In the genomic region with DNA sequence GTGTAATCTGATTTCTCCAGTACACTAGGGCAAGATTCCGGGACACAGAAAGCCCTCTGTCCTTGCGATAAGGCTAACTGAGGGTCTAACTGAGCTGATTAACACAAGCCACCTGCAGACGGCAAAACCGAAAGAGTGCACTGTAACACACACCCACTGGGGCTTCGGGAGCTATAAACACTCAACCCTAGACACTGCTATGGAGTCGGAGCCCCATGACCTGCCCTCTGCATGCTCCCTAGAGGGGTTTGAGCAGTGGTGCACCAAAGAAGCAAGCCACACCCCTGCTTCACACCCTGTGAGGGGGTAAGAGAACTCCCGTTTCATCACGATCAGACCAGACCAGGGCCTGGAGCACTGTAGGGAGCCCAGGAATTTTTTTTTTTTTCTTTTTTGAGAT, we compare ENCODE assay signal across 3 cellular contexts.
TF ChIP-seq lines count a peak whose summit lies in the region.

No MANE protein-coding gene starts in this region.

TF ChIP-seq in HepG2, 621 proteins besides CTCF, POLR2A, EP300 and RAD21:
- TF ChIP-seq HOXA5 (CRISPR knock-in tag; IDR thresholded peaks at IDR 0.05) (no peak), ZNF232 (CRISPR knock-in tag; IDR thresholded peaks at IDR 0.05; ENCODE audit: borderline replicate concordance) (no peak), MED8 (CRISPR knock-in tag; IDR thresholded peaks at IDR 0.05; ENCODE audit: insufficient replicate concordance) (no peak), ETS1 (CRISPR knock-in tag; IDR thresholded peaks at IDR 0.05) (no peak), SRY (CRISPR knock-in tag; IDR thresholded peaks at IDR 0.05) (no peak)

TF ChIP-seq in GM12878, 131 proteins besides CTCF, POLR2A, EP300 and RAD21:
- no peak for TF ChIP-seq EGR1 (IDR thresholded peaks at IDR 0.05; ENCODE audit: borderline replicate concordance in 1 of 2, low read depth in 2 of 2, low read length in 2 of 2)
- TF ChIP-seq SMAD1 (IDR thresholded peaks at IDR 0.05; ENCODE audit: low read depth, partially characterized antibody): no peak
- TF ChIP-seq DPF2 (IDR thresholded peaks at IDR 0.05): no peak
- no peak for TF ChIP-seq MYC (IDR thresholded peaks at IDR 0.05; ENCODE audit: insufficient read depth, insufficient read length, insufficient replicate concordance, low read length, severe bottlenecking)
- no peak for TF ChIP-seq GATAD2B (conservative IDR thresholded peaks at IDR 0.05; ENCODE audit: low read depth)
- TF ChIP-seq CEBPZ (IDR thresholded peaks at IDR 0.05; ENCODE audit: low read depth, low read length): no peak

TF ChIP-seq in H1, 55 proteins besides CTCF, POLR2A, EP300 and RAD21:
- TF ChIP-seq SIRT6 (IDR thresholded peaks at IDR 0.05; ENCODE audit: low read length) (no peak), BACH1 (IDR thresholded peaks at IDR 0.05; ENCODE audit: low read length) (no peak), KDM1A (IDR thresholded peaks at IDR 0.05; ENCODE audit: borderline replicate concordance, low read length) (no peak), MAX (IDR thresholded peaks at IDR 0.05) (no peak), RFX5 (IDR thresholded peaks at IDR 0.05; ENCODE audit: borderline replicate concordance, low read depth, low read length) (no peak), TEAD4 (IDR thresholded peaks at IDR 0.05; ENCODE audit: low read depth, low read length) (no peak), CBX5 (IDR thresholded peaks at IDR 0.05; ENCODE audit: low read depth, low read length) (no peak), SP2 (IDR thresholded peaks at IDR 0.05; ENCODE audit: low read length) (no peak)
- TF ChIP-seq, protein P1, sequence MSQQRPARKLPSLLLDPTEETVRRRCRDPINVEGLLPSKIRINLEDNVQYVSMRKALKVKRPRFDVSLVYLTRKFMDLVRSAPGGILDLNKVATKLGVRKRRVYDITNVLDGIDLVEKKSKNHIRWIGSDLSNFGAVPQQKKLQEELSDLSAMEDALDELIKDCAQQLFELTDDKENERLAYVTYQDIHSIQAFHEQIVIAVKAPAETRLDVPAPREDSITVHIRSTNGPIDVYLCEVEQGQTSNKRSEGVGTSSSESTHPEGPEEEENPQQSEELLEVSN (IDR thresholded peaks at IDR 0.05): no peak
TF ChIP-seq in H1: peak in this region for 0.
